Comparison of ENCODE assay signal across 8 cellular contexts in genomic region chr9:88535226-88535931, GRCh38. TPM values are rescaled to one million over a fixed set of nuclear protein-coding genes. Genes with fewer than 3 reads are reported as not detected.
DNase-seq lines count a peak whose midpoint lies in the region; ATAC-seq and TF ChIP-seq lines count a peak whose summit lies in the region.

No MANE protein-coding gene starts in this region.

- TF ChIP-seq CTCF in AG09309 (IDR thresholded peaks at IDR 0.05; ENCODE audit: control insufficient read depth, insufficient read depth, low read depth, low read length, missing control alignments), result no peak
- TF ChIP-seq CTCF in LNCaP clone FGC (IDR thresholded peaks at IDR 0.05; ENCODE audit: control insufficient read depth, extremely low read depth, insufficient read depth), result peak; percentile 43; the same call in 1 of the 2 replicates
- TF ChIP-seq CTCF in mesothelial cell of epicardium (IDR thresholded peaks at IDR 0.05; ENCODE audit: unreplicated experiment), result peak; percentile 11

- peak overlapping the region; percentile 36 for H3K27ac ChIP-seq in caudate nucleus (ENCODE audit: low read depth, low read length)

- H3K4me3 ChIP-seq in AG09309 (ENCODE audit: control insufficient read depth, low read depth, low read length), result peak overlapping the region; percentile 33
- H3K4me3 ChIP-seq in LNCaP clone FGC (ENCODE audit: low read depth, low read length), result peak overlapping the region; percentile 58

- H3K36me3 Mint-ChIP-seq in mesothelial cell of epicardium, result no peaks in the 10 kb centered on the region

- DNase-seq in AG09309 (ENCODE audit: low read depth), result no peak
- peak; percentile 44 for DNase-seq in LNCaP clone FGC (ENCODE audit: low read depth)
- peak in 3 of 61 donors; percentile 3 to 27 (median 12) for DNase-seq in caudate nucleus (lab: John Stamatoyannopoulos, UW)
- DNase-seq in mesothelial cell of epicardium (ENCODE audit: low spot score in 2 of 2, unreplicated experiment in 2 of 2), result no peak
- DNase-seq in NCI-H2171 (lab: John Stamatoyannopoulos, UW), result no peak
- DNase-seq in mucosa of gallbladder (ENCODE audit: low spot score), result no peak
- no peak for DNase-seq in NCI-H2029 (lab: John Stamatoyannopoulos, UW)

- peak overlapping the region; percentile 78 for H3K4me3 Mint-ChIP-seq in mesothelial cell of epicardium

- peaks cover 39% of the 10 kb centered on the region for H3K4me1 Mint-ChIP-seq in mesothelial cell of epicardium

- H3K27ac Mint-ChIP-seq in mesothelial cell of epicardium, result peak overlapping the region; percentile 69

- no peak for ATAC-seq in GM21526 (IDR thresholded peaks at IDR 0.05; ENCODE audit: low FRiP score, unreplicated experiment)

- no peaks in the 10 kb centered on the region for H3K27me3 Mint-ChIP-seq in mesothelial cell of epicardium (ENCODE audit: low read depth)

- no peaks in the 10 kb centered on the region for H3K9me3 Mint-ChIP-seq in mesothelial cell of epicardium

RNA-seq across cellular contexts. Expression of gene NXNL2, which starts 0.4 kb away (rescaled TPM):
- total RNA-seq in mesothelial cell of epicardium (2.0 to 2.6 TPM (median 2.2 TPM) in 3 replicates), mucosa of gallbladder (1.9 TPM)
